26 cellular contexts compared by ENCODE assay signal in the genomic region with DNA sequence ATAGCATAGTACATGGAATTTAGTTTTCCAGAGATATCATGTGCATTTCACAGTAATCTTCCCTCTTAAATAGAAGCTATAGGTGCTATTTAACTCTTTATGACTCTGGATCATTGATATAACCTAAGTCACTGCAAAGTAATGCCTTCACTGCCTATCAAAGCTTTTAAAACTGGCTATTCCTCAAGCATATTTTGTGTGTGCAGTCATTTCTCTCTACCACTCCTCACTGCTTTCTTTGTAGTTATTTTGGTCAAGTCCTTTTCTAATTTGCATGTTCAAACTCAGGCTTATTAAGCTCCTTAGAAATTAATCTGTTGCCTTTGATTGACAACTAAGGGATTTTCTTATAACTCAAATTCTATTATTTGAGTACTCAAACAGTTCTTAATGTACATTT.
"Had no signal": no experiment of that assay in that cellular context is flagged by ENCODE, and none has a peak within 500 bp of the region (broad histone marks: within the 10 kb centered on the region; RNA-seq: fewer than 3 reads in every experiment).

No MANE protein-coding gene starts in this region.

- H3K9me3 Mint-ChIP-seq: activated naive CD4-positive, alpha-beta T cell treated with anti-CD3 and anti-CD28 coated beads, Interleukin-2, amount 50 U/mL, for 24 hours; nephron progenitor cell had no signal

- H3K4me1 Mint-ChIP-seq: activated naive CD4-positive, alpha-beta T cell treated with anti-CD3 and anti-CD28 coated beads, Interleukin-2, amount 50 U/mL, for 24 hours; naive B cell; T-helper 17 cell had no signal

- H3K4me1 ChIP-seq: esophagus squamous epithelium, gastrocnemius medialis, sigmoid colon, tibial nerve had no signal

- DNase-seq: activated CD4-positive, alpha-beta T cell treated with anti-CD3 and anti-CD28 coated beads for 48 hours; activated CD4-positive, alpha-beta T cell treated with anti-CD3 and anti-CD28 coated beads, Interleukin-2, amount 50 U/mL, for 48 hours; activated CD8-positive, alpha-beta memory T cell treated with anti-CD3 and anti-CD28 coated beads, Interleukin-2, amount 50 U/mL, for 48 hours; activated T-cell treated with anti-CD3 and anti-CD28 coated beads, Interleukin-2, amount 50 U/mL, for 4 hours; cortex of kidney; esophagus squamous epithelium; gastrocnemius medialis; glutamatergic neuron; islet precursor cell; left colon; mammary epithelial cell; naive B cell; nephron progenitor cell; ovary; sigmoid colon; stimulated activated CD4-positive, alpha-beta T cell treated with anti-CD3 and anti-CD28 coated beads, Interleukin-2, amount 100 ng/mL, for 48 hours; stimulated activated naive CD4-positive, alpha-beta T cell treated with Interleukin-2 at 50 U/mL for 16 hours; T-helper 17 cell; T1000; WERI-Rb-1 had no signal

- H3K27me3 Mint-ChIP-seq: activated naive CD4-positive, alpha-beta T cell treated with anti-CD3 and anti-CD28 coated beads, Interleukin-2, amount 50 U/mL, for 24 hours; activated T-helper 17 cell treated with anti-CD3 and anti-CD28 coated beads, Interleukin-2, amount 50 U/mL, for 72 hours; brain; naive B cell; progenitor cell of endocrine pancreas; T-helper 17 cell had no signal

- H3K27ac ChIP-seq: esophagus squamous epithelium, gastrocnemius medialis, neutrophil, ovary, sigmoid colon, tibial nerve, WERI-Rb-1 had no signal

- H3K9me3 ChIP-seq: esophagus squamous epithelium, gastrocnemius medialis, neutrophil, ovary, sigmoid colon had no signal

- H3K36me3 ChIP-seq: esophagus squamous epithelium, gastrocnemius medialis, neutrophil, ovary, sigmoid colon, tibial nerve, WERI-Rb-1 had no signal

- H3K27me3 ChIP-seq: esophagus squamous epithelium, gastrocnemius medialis, neutrophil, ovary, sigmoid colon, tibial nerve had no signal

- ATAC-seq: activated T-cell treated with anti-CD3 and anti-CD28 coated beads, Interleukin-2, amount 50 U/mL, for 4 hours; left colon; T-helper 17 cell had no signal

- H3K4me3 Mint-ChIP-seq: activated naive CD4-positive, alpha-beta T cell treated with anti-CD3 and anti-CD28 coated beads, Interleukin-2, amount 50 U/mL, for 24 hours; activated T-cell treated with anti-CD3 and anti-CD28 coated beads, Interleukin-2, amount 50 U/mL, for 4 hours; brain; naive B cell; nephron progenitor cell; T-helper 17 cell had no signal

- H3K36me3 Mint-ChIP-seq: brain had no signal

- H3K4me3 ChIP-seq: esophagus squamous epithelium, gastrocnemius medialis, ovary, sigmoid colon, tibial nerve had no signal

- H3K27ac Mint-ChIP-seq: activated naive CD4-positive, alpha-beta T cell treated with anti-CD3 and anti-CD28 coated beads, Interleukin-2, amount 50 U/mL, for 24 hours; activated T-helper 17 cell treated with anti-CD3 and anti-CD28 coated beads, Interleukin-2, amount 50 U/mL, for 72 hours; nephron progenitor cell; progenitor cell of endocrine pancreas; T-helper 17 cell had no signal
